Comparison of ENCODE assay signal across 20 cellular contexts in the genomic region with DNA sequence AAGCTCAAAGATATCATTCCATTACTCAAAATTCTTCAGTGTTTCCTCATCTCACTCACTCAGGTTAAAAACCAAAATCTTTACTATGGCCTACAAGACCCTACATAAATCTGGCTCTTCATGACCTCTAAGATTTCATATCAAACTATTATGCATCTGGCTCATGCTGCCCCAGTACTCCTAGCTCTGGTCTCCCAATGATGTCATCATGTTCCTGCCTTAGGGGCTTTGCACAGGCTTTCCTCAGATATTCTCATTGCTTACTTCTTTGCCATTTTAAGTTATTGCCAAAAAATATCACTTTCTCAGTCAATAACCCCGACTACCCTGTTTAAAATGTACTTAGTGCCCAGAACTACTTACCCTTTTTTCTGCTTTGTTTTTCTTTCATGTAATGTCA.
"Had no signal": no experiment of that assay in that cellular context is flagged by ENCODE, and none has a peak within 500 bp of the region (broad histone marks: within the 10 kb centered on the region; RNA-seq: fewer than 3 reads in every experiment).

No MANE protein-coding gene starts in this region.

- DNase-seq: colonic mucosa; cortex of kidney; effector CD8-positive, alpha-beta T cell; effector memory CD8-positive, alpha-beta T cell; endodermal cell; erythroblast; esophagus squamous epithelium; foreskin fibroblast; foreskin melanocyte; gastrocnemius medialis; glutamatergic neuron; head of caudate nucleus; heart right ventricle; hippocampal formation; left cardiac atrium; left lung; left ventricle myocardium superior; lower lobe of right lung; mesendoderm; midbrain had no signal

- H3K4me3 ChIP-seq: colonic mucosa, esophagus squamous epithelium, gastrocnemius medialis, heart right ventricle, left lung, lower lobe of right lung had no signal

- H3K4me1 ChIP-seq: colonic mucosa, esophagus squamous epithelium, heart right ventricle, left lung, lower lobe of right lung had no signal

- H3K27ac ChIP-seq: colonic mucosa, esophagus squamous epithelium, gastrocnemius medialis, heart right ventricle, left lung, lower lobe of right lung had no signal

- H3K9me3 ChIP-seq: colonic mucosa, esophagus squamous epithelium, gastrocnemius medialis, lower lobe of right lung had no signal

- ATAC-seq: effector memory CD8-positive, alpha-beta T cell; gastrocnemius medialis; heart right ventricle; left cardiac atrium; left lung; left ventricle myocardium superior; lower lobe of right lung had no signal

- H3K27me3 ChIP-seq: colonic mucosa, esophagus squamous epithelium, gastrocnemius medialis, heart right ventricle, left lung had no signal

- H3K36me3 ChIP-seq: colonic mucosa, esophagus squamous epithelium, gastrocnemius medialis, heart right ventricle, left lung, lower lobe of right lung had no signal
